In the genomic region with DNA sequence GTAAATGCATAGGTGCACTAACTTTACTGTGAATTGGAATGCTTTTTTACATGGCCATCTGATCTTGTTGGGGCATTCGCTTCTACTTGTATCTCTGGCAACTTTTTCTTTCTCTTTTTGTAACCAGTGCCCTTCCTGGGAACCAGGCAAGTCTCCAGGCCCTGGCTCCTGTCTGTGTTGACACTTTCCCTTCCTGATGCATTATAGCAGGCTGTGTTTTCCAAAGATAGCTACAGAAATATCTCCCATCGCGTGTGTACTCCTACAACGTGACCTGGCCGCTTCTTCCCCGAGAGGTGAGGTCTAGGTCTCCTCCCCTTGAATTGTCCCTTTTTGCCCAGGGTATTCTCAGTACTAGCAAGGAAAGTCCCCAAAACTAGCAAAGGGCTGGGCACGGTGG, we compare ENCODE assay signal across 19 cellular contexts.
"Had no signal": no experiment of that assay in that cellular context is flagged by ENCODE, and none has a peak within 500 bp of the region (broad histone marks: within the 10 kb centered on the region; RNA-seq: fewer than 3 reads in every experiment).

No MANE protein-coding gene starts in this region.

- H3K27ac Mint-ChIP-seq: activated naive CD8-positive, alpha-beta T cell treated with anti-CD3 and anti-CD28 coated beads for 36 hours had no signal

- H3K27me3 ChIP-seq: esophagus muscularis mucosa, upper lobe of left lung had no signal

- ATAC-seq: mucosa of descending colon, SK-N-SH treated with all-trans-retinoic acid at 6 μM for 48 hours had no signal

- H3K36me3 ChIP-seq: esophagus muscularis mucosa, thoracic aorta, upper lobe of left lung had no signal

- DNase-seq: activated CD4-positive, alpha-beta T cell treated with anti-CD3 and anti-CD28 coated beads, Interleukin-2, amount 50 U/mL, for 48 hours; activated naive CD8-positive, alpha-beta T cell treated with anti-CD3 and anti-CD28 coated beads for 36 hours; activated T-cell treated with anti-CD3 and anti-CD28 coated beads for 4 hours; amygdala; cerebellar nuclear complex; glutamatergic neuron; hypothalamus; mesenchymal stem cell; mucosa of descending colon; nucleus accumbens; stimulated activated CD4-positive, alpha-beta T cell treated with anti-CD3 and anti-CD28 coated beads, Interleukin-2, amount 100 ng/mL, for 48 hours; stimulated activated naive CD4-positive, alpha-beta T cell treated with Interleukin-2 at 50 U/mL for 16 hours; T-helper 9 cell; upper lobe of left lung had no signal

- H3K9me3 ChIP-seq: esophagus muscularis mucosa, mucosa of descending colon, thoracic aorta, upper lobe of left lung had no signal

- H3K4me3 ChIP-seq: coronary artery, esophagus muscularis mucosa, mucosa of descending colon, thoracic aorta, upper lobe of left lung had no signal

- H3K27me3 Mint-ChIP-seq: activated naive CD8-positive, alpha-beta T cell treated with anti-CD3 and anti-CD28 coated beads for 36 hours had no signal

- H3K27ac ChIP-seq: coronary artery, esophagus muscularis mucosa, parathyroid adenoma, thoracic aorta, upper lobe of left lung had no signal

- H3K4me3 Mint-ChIP-seq: activated naive CD8-positive, alpha-beta T cell treated with anti-CD3 and anti-CD28 coated beads for 36 hours had no signal

- H3K4me1 ChIP-seq: esophagus muscularis mucosa, parathyroid adenoma, upper lobe of left lung had no signal
